Comparison of ENCODE assay signal across 19 cellular contexts in genomic region chr19:54458648-54459281, GRCh38. TPM values are rescaled to one million over a fixed set of nuclear protein-coding genes. Genes with fewer than 3 reads are reported as not detected.
A peak's percentile ranks its signal among the peaks of the same experiment; 100 is the strongest.
DNase-seq lines count a peak whose midpoint lies in the region; ATAC-seq, FAIRE-seq and TF ChIP-seq lines count a peak whose summit lies in the region.
"Had no signal": no experiment of that assay in that cellular context is flagged by ENCODE, and none has a peak within 500 bp of the region (broad histone marks: within the 10 kb centered on the region; RNA-seq: fewer than 3 reads in every experiment).

No MANE protein-coding gene starts in this region.

- ATAC-seq in GM12878 (no peak), HG03196 (IDR thresholded peaks at IDR 0.05; ENCODE audit: unreplicated experiment) (no peak), HG02885 (IDR thresholded peaks at IDR 0.05; ENCODE audit: poor library complexity, unreplicated experiment) (no peak)
- ATAC-seq: left ventricle myocardium superior had no signal

- no peak for TF ChIP-seq RAD21 in GM12878 (IDR thresholded peaks at IDR 0.05; ENCODE audit: insufficient read depth, low read depth, low read length)

- no peak overlapping the region for H3K4me3 ChIP-seq in BLaER1 treated with 17β-estradiol and CSF1 and Interleukin-3, amounts not matched to agents 10 nM and 100 nM
- no peak overlapping the region for H3K4me3 ChIP-seq in GM12878
- H3K4me3 ChIP-seq: suprapubic skin had no signal

- no peak for FAIRE-seq in GM12878 (lab: Jason Lieb, UNC)
- FAIRE-seq: D721Med, frontal cortex, GM12891, H1 had no signal

- intact Hi-C loops in GM12878 (cut with micrococcal nuclease; ENCODE audit: unreplicated experiment) = no loop called here

- TF ChIP-seq CTCF in GM12878 (IDR thresholded peaks at IDR 0.05 in 2 of 3, conservative IDR thresholded peaks at IDR 0.05 in 1 of 3; ENCODE audit: control insufficient read depth in 2 of 3, extremely low read depth in 1 of 3, insufficient read depth in 1 of 3, low read depth in 3 of 3, low read length in 3 of 3) (no peak), nephron (IDR thresholded peaks at IDR 0.05; ENCODE audit: unreplicated experiment in 3 of 3) (no peak)

- H3K4me1 Mint-ChIP-seq in nephron = peaks cover 24% of the 10 kb centered on the region

- no peaks in the 10 kb centered on the region for H3K9me3 ChIP-seq in BLaER1 treated with 17β-estradiol and CSF1 and Interleukin-3, amounts not matched to agents 10 nM and 100 nM (replicated peaks in 1 of 11)
- no peaks in the 10 kb centered on the region for H3K9me3 ChIP-seq in GM12878 (replicated peaks; ENCODE audit: control insufficient read depth, insufficient read depth, low read length)
- H3K9me3 ChIP-seq: suprapubic skin had no signal

- peaks cover 14% of the 10 kb centered on the region for H3K79me2 ChIP-seq in GM12878 (ENCODE audit: control insufficient read depth, insufficient read depth, low read length)

- peaks cover 81 to 87% (median 85%) of the 10 kb centered on the region in 11 experiments for H3K36me3 ChIP-seq in BLaER1 treated with 17β-estradiol and CSF1 and Interleukin-3, amounts not matched to agents 10 nM and 100 nM
- H3K36me3 ChIP-seq in GM12878 (ENCODE audit: control insufficient read depth in 2 of 2, insufficient read depth in 2 of 2, low read length in 1 of 2) = peaks cover 14 to 69% of the 10 kb centered on the region in 2 experiments

- BruUV-seq in GM12878 (replicated peaks; lab: Mats Ljungman, UMichigan) = no TSS peak

- RAD21 ChIA-PET in GM12878 (lab: Charles Lee; ENCODE audit: unreplicated experiment) = no interaction called here

- H3K27ac Mint-ChIP-seq in nephron = peak overlapping the region; percentile 45 to 58 (median 56)

- peaks cover 84 to 93% (median 87%) of the 10 kb centered on the region in 11 experiments for H4K20me1 ChIP-seq in BLaER1 treated with 17β-estradiol and CSF1 and Interleukin-3, amounts not matched to agents 10 nM and 100 nM
- H4K20me1 ChIP-seq in GM12878 (ENCODE audit: control insufficient read depth, insufficient read depth) = no peaks in the 10 kb centered on the region; the same call in 1 of the 2 replicates

- peaks cover 44 to 70% (median 55%) of the 10 kb centered on the region in 10 experiments for H3K4me1 ChIP-seq in BLaER1 treated with 17β-estradiol and CSF1 and Interleukin-3, amounts not matched to agents 10 nM and 100 nM
- H3K4me1 ChIP-seq in GM12878 (ENCODE audit: control insufficient read depth, insufficient read depth, low read length) = peaks cover 12% of the 10 kb centered on the region

- H3K9me3 Mint-ChIP-seq in nephron = no peaks in the 10 kb centered on the region

- POLR2A ChIA-PET in GM12878 (lab: Charles Lee) = no interaction called here

- H3K27me3 ChIP-seq in BLaER1 treated with 17β-estradiol and CSF1 and Interleukin-3, amounts not matched to agents 10 nM and 100 nM = no peaks in the 10 kb centered on the region
- H3K27me3 ChIP-seq in GM12878 (replicated peaks in 1 of 2; ENCODE audit: control insufficient read depth in 2 of 2, insufficient read depth in 2 of 2, low read length in 1 of 2) = no peaks in the 10 kb centered on the region
- H3K27me3 ChIP-seq: suprapubic skin had no signal

- SMC1A ChIA-PET in GM12878 (lab: Charles Lee; ENCODE audit: uncharacterized antibody, unreplicated experiment) = no interaction called here

- H3K4me3 Mint-ChIP-seq in nephron = peak overlapping the region; percentile 37 to 73 (median 57)

- no peak for TF ChIP-seq EP300 in GM12878 (IDR thresholded peaks at IDR 0.05; ENCODE audit: borderline replicate concordance in 1 of 2, control insufficient read depth in 1 of 2, low read depth in 2 of 2, low read length in 2 of 2)

- peak overlapping the region; percentile 22 to 70 (median 65); a peak in 19 of 22 replicates for H3K4me2 ChIP-seq in BLaER1 treated with 17β-estradiol and CSF1 and Interleukin-3, amounts not matched to agents 10 nM and 100 nM
- no peak overlapping the region for H3K4me2 ChIP-seq in GM12878 (ENCODE audit: control insufficient read depth, insufficient read depth)

- H2AFZ ChIP-seq in GM12878 (ENCODE audit: control insufficient read depth, low read depth, low read length) = no peak overlapping the region

- H3K27ac ChIP-seq in BLaER1 treated with 17β-estradiol and CSF1 and Interleukin-3, amounts not matched to agents 10 nM and 100 nM = peak overlapping the region in 1 of 11 experiments; percentile 2; a peak in 2 of 22 replicates
- no peak overlapping the region for H3K27ac ChIP-seq in GM12878 (ENCODE audit: control insufficient read depth, insufficient read depth)
- H3K27ac ChIP-seq: suprapubic skin had no signal

- H3K9ac ChIP-seq in BLaER1 treated with 17β-estradiol and CSF1 and Interleukin-3, amounts not matched to agents 10 nM and 100 nM = peak overlapping the region in 5 of 11 experiments; percentile 8 to 68 (median 57); a peak in 7 of 22 replicates
- H3K9ac ChIP-seq in GM12878 (ENCODE audit: control insufficient read depth, insufficient read depth, low read length) = no peak overlapping the region

- DNase-seq in H4 (ENCODE audit: low spot score) (peak; percentile 17), GM12878 (ENCODE audit: low read depth, low spot score) (no peak), NCI-H2107 treated with DMSO at 0.1 percent for 48 hours (lab: John Stamatoyannopoulos, UW; ENCODE audit: unreplicated experiment) (no peak), KBM-7 (no peak)
- DNase-seq: central memory CD4-positive, alpha-beta T cell; left ventricle myocardium superior; NCI-H2171 treated with DMSO at 0.1 percent for 48 hours; stimulated activated CD4-positive, alpha-beta T cell treated with anti-CD3 and anti-CD28 coated beads, Interleukin-2, amount 100 ng/mL, for 24 hours had no signal

- no peaks in the 10 kb centered on the region for H3K27me3 Mint-ChIP-seq in nephron (ENCODE audit: low read depth)

- 89% methylated on average over 11 of the region's 11 CpGs for WGBS in GM12878 (ENCODE audit: insufficient coverage, insufficient replicate concordance, low lambda C conversion rate, missing lambda C conversion rate)

- CTCF ChIA-PET in GM12878 (lab: Yijun Ruan, JAX) = no interaction called here

- peaks cover 45% of the 10 kb centered on the region for H3K36me3 Mint-ChIP-seq in nephron (ENCODE audit: low read depth)

- in situ Hi-C loops in GM12878 (cut with MboI) = no loop called here
- in situ Hi-C loops in KBM-7 (cut with MboI; ENCODE audit: low pct_unique_long_range_greater_than_20kb, low sequenced_read_pairs) = no loop called here

- TF ChIP-seq POLR2A in GM12878 (IDR thresholded peaks at IDR 0.05; ENCODE audit: low read depth, low read length) = peak; percentile 43; the same call in 1 of the 2 replicates

RNA-seq across cellular contexts. Expression of gene LENG9, which starts 4.8 kb away (rescaled TPM):
- total RNA-seq in H4 (2014; rRNA removed; shearing (Covaris generic)) = 0.33 and 0.64 TPM in 2 replicates
- total RNA-seq in GM12878 (2013; cell fraction: nucleolus; rRNA removed) = 3.4 and 4.5 TPM in 2 replicates
- total RNA-seq in GM12878 (2014; rRNA removed) (2.9 and 4.0 TPM in 2 replicates), GM12878 (2014; rRNA removed; fragmentation: Illumina TruSeq; extraction: Trizol) (0.76 and 0.78 TPM in 2 replicates), GM12878 (2021) (2.5 and 3.5 TPM in 2 replicates)
- polyA plus RNA-seq in GM12878 (2011; ENCODE audit: low read depth) = 0.26 TPM
- polyA plus RNA-seq in GM12878 (2011; rRNA removed) (0.09 and 0.20 TPM in 2 replicates), GM12878 (2014; fragmentation: Illumina TruSeq; extraction: Trizol) (0.11 and 0.46 TPM in 2 replicates), GM12878 (2014; fragmentation: Nextera tagmentation; extraction: Ambion mirVana) (1 to 10 TPM in 1 of 2 experiments, under 1 TPM in 1; 0.18 to 1.7 TPM), GM12878 (2014; rRNA removed) (2.1 and 2.7 TPM in 2 replicates), GM12878 (2016; fragmentation: Nextera tagmentation; extraction: Ambion mirVana) (under 1 TPM in 1 of 2 experiments, not detected in 1; 0.09 TPM)
- polyA plus RNA-seq in GM12878 (2011; cell fraction: cytosol; rRNA removed) = 0.27 and 0.55 TPM in 2 replicates
- 0.67 and 0.78 TPM in 2 replicates for polyA plus RNA-seq in GM12878 (2011; cell fraction: nucleus; rRNA removed)
- 1.1 and 1.8 TPM in 2 replicates for polyA plus RNA-seq in GM12878 (2012)
- polyA minus RNA-seq in GM12878 (2011; rRNA and poly(A)+ RNA removed) = 0.22 and 1.8 TPM in 2 replicates
- 1.2 and 1.7 TPM in 2 replicates for polyA minus RNA-seq in GM12878 (2011; cell fraction: cytosol; rRNA and poly(A)+ RNA removed)
- polyA minus RNA-seq in GM12878 (2011; cell fraction: nucleus; rRNA and poly(A)+ RNA removed) = 2.8 and 3.3 TPM in 2 replicates

RNA-seq across cellular contexts. Expression of gene LENG8, which starts 9.8 kb away (rescaled TPM):
- 4.3 and 4.6 TPM in 2 replicates for total RNA-seq in H4 (2014; rRNA removed; shearing (Covaris generic))
- 745 and 840 TPM in 2 replicates for total RNA-seq in GM12878 (2013; cell fraction: nucleolus; rRNA removed)
- total RNA-seq in GM12878 (2014; rRNA removed) (21.7 and 26.3 TPM in 2 replicates), GM12878 (2014; rRNA removed; fragmentation: Illumina TruSeq; extraction: Trizol) (11.3 and 11.5 TPM in 2 replicates), GM12878 (2021) (119 and 145 TPM in 2 replicates)
- polyA plus RNA-seq in GM12878 (2011; ENCODE audit: low read depth) = 107 TPM
- polyA plus RNA-seq in GM12878 (2011; rRNA removed) (16.2 and 36.4 TPM in 2 replicates), GM12878 (2014; fragmentation: Illumina TruSeq; extraction: Trizol) (14.8 and 32.4 TPM in 2 replicates), GM12878 (2014; fragmentation: Nextera tagmentation; extraction: Ambion mirVana) (1 to 10 TPM; 2.3 to 2.5 TPM), GM12878 (2014; rRNA removed) (143 and 168 TPM in 2 replicates), GM12878 (2016; fragmentation: Nextera tagmentation; extraction: Ambion mirVana) (10 to 100 TPM; 46.0 to 51.4 TPM)
- 67.6 and 93.3 TPM in 2 replicates for polyA plus RNA-seq in GM12878 (2011; cell fraction: cytosol; rRNA removed)
- polyA plus RNA-seq in GM12878 (2011; cell fraction: nucleus; rRNA removed) = 848 and 1,111 TPM in 2 replicates
- 140 and 142 TPM in 2 replicates for polyA plus RNA-seq in GM12878 (2012)
- 30.6 and 63.8 TPM in 2 replicates for polyA minus RNA-seq in GM12878 (2011; rRNA and poly(A)+ RNA removed)
- polyA minus RNA-seq in GM12878 (2011; cell fraction: cytosol; rRNA and poly(A)+ RNA removed) = 25.0 and 27.4 TPM in 2 replicates
- 96.6 and 120 TPM in 2 replicates for polyA minus RNA-seq in GM12878 (2011; cell fraction: nucleus; rRNA and poly(A)+ RNA removed)

RNA-seq across cellular contexts. Expression of gene CDC42EP5, which starts 14.3 kb away (rescaled TPM):
- 5.1 and 7.0 TPM in 2 replicates for total RNA-seq in H4 (2014; rRNA removed; shearing (Covaris generic))
- total RNA-seq in GM12878 (2013; cell fraction: nucleolus; rRNA removed) = 3.9 and 7.3 TPM in 2 replicates
- total RNA-seq in GM12878 (2014; rRNA removed) (1.3 and 1.8 TPM in 2 replicates), GM12878 (2014; rRNA removed; fragmentation: Illumina TruSeq; extraction: Trizol) (1.2 TPM in 1 of 2 replicates, not detected in the other), GM12878 (2021) (1.4 and 1.5 TPM in 2 replicates)
- polyA plus RNA-seq in GM12878 (2011; ENCODE audit: low read depth) = not detected
- polyA plus RNA-seq in GM12878 (2011; rRNA removed) (0.40 and 0.42 TPM in 2 replicates), GM12878 (2014; fragmentation: Illumina TruSeq; extraction: Trizol) (not detected in 2 replicates), GM12878 (2014; fragmentation: Nextera tagmentation; extraction: Ambion mirVana) (not detected), GM12878 (2014; rRNA removed) (1.1 and 1.4 TPM in 2 replicates), GM12878 (2016; fragmentation: Nextera tagmentation; extraction: Ambion mirVana) (not detected)
- 0.81 and 1.2 TPM in 2 replicates for polyA plus RNA-seq in GM12878 (2011; cell fraction: cytosol; rRNA removed)
- polyA plus RNA-seq in GM12878 (2011; cell fraction: nucleus; rRNA removed) = 0.23 and 0.99 TPM in 2 replicates
- polyA plus RNA-seq in GM12878 (2012) = 0.49 and 0.79 TPM in 2 replicates
- polyA minus RNA-seq in GM12878 (2011; rRNA and poly(A)+ RNA removed) = not detected in 2 replicates
- not detected in 2 replicates for polyA minus RNA-seq in GM12878 (2011; cell fraction: cytosol; rRNA and poly(A)+ RNA removed)
- not detected in 2 replicates for polyA minus RNA-seq in GM12878 (2011; cell fraction: nucleus; rRNA and poly(A)+ RNA removed)
- total RNA-seq: T-helper 1 cell treated with Interleukin-12 subunit alpha and Interleukin-12 subunit beta and Interleukin-4 antibody, amounts not matched to agents 30 ng/mL and 1 ng/mL, for 36 hours had no signal

RNA-seq across cellular contexts. Expression of gene TTYH1, which starts 43.5 kb away (rescaled TPM):
- total RNA-seq in H4 (2014; rRNA removed; shearing (Covaris generic)) = not detected in 2 replicates
- 0.31 and 0.81 TPM in 2 replicates for total RNA-seq in GM12878 (2013; cell fraction: nucleolus; rRNA removed)
- 0.27 TPM in 1 of 2 replicates, not detected in the other for total RNA-seq in GM12878 (2014; rRNA removed)
- total RNA-seq in GM12878 (2014; rRNA removed; fragmentation: Illumina TruSeq; extraction: Trizol) = 0.09 TPM in 1 of 2 replicates, not detected in the other
- total RNA-seq in GM12878 (2021) = 0.32 and 0.36 TPM in 2 replicates
- polyA plus RNA-seq in GM12878 (2011; ENCODE audit: low read depth) = 0.16 TPM
- not detected in 2 replicates for polyA plus RNA-seq in GM12878 (2011; rRNA removed)
- polyA plus RNA-seq in GM12878 (2011; cell fraction: cytosol; rRNA removed) = 0.08 TPM in 1 of 2 replicates, not detected in the other
- polyA plus RNA-seq in GM12878 (2011; cell fraction: nucleus; rRNA removed) = 0.23 and 0.31 TPM in 2 replicates
- polyA plus RNA-seq in GM12878 (2012) = 0.36 and 0.76 TPM in 2 replicates
- polyA plus RNA-seq in GM12878 (2014; fragmentation: Illumina TruSeq; extraction: Trizol) = 0.01 TPM in 1 of 2 replicates, not detected in the other
- under 1 TPM in 1 of 2 experiments, not detected in 1; 0.05 TPM for polyA plus RNA-seq in GM12878 (2014; fragmentation: Nextera tagmentation; extraction: Ambion mirVana)
- polyA plus RNA-seq in GM12878 (2014; rRNA removed) = 0.08 TPM in 1 of 2 replicates, not detected in the other
- polyA plus RNA-seq in GM12878 (2016; fragmentation: Nextera tagmentation; extraction: Ambion mirVana) = under 1 TPM; 0.16 to 0.26 TPM
- not detected in 2 replicates for polyA minus RNA-seq in GM12878 (2011; rRNA and poly(A)+ RNA removed)
- polyA minus RNA-seq in GM12878 (2011; cell fraction: cytosol; rRNA and poly(A)+ RNA removed) = not detected in 2 replicates
- not detected in 2 replicates for polyA minus RNA-seq in GM12878 (2011; cell fraction: nucleus; rRNA and poly(A)+ RNA removed)

RNA-seq across cellular contexts. Expression of gene LAIR2, which starts 43.9 kb away (rescaled TPM):
- total RNA-seq in H4 (2014; rRNA removed; shearing (Covaris generic)) = not detected in 2 replicates
- not detected in 2 replicates for total RNA-seq in GM12878 (2013; cell fraction: nucleolus; rRNA removed)
- total RNA-seq in GM12878 (2014; rRNA removed) (not detected in 2 replicates), GM12878 (2014; rRNA removed; fragmentation: Illumina TruSeq; extraction: Trizol) (not detected in 2 replicates), GM12878 (2021) (not detected in 2 replicates)
- polyA plus RNA-seq in GM12878 (2011; ENCODE audit: low read depth) = not detected
- polyA plus RNA-seq in GM12878 (2011; rRNA removed) (0.26 TPM in 1 of 2 replicates, not detected in the other), GM12878 (2014; fragmentation: Illumina TruSeq; extraction: Trizol) (not detected in 2 replicates), GM12878 (2014; fragmentation: Nextera tagmentation; extraction: Ambion mirVana) (not detected), GM12878 (2014; rRNA removed) (not detected in 2 replicates), GM12878 (2016; fragmentation: Nextera tagmentation; extraction: Ambion mirVana) (not detected)
- polyA plus RNA-seq in GM12878 (2011; cell fraction: cytosol; rRNA removed) = 0.27 and 0.40 TPM in 2 replicates
- polyA plus RNA-seq in GM12878 (2011; cell fraction: nucleus; rRNA removed) = 0.54 TPM in 1 of 2 replicates, not detected in the other
- polyA plus RNA-seq in GM12878 (2012) = 0.18 TPM in 1 of 2 replicates, not detected in the other
- polyA minus RNA-seq in GM12878 (2011; rRNA and poly(A)+ RNA removed) = not detected in 2 replicates
- polyA minus RNA-seq in GM12878 (2011; cell fraction: cytosol; rRNA and poly(A)+ RNA removed) = not detected in 2 replicates
- not detected in 2 replicates for polyA minus RNA-seq in GM12878 (2011; cell fraction: nucleus; rRNA and poly(A)+ RNA removed)
- total RNA-seq: G401, H1, left ventricle myocardium superior, suprapubic skin had no signal
- polyA plus RNA-seq: H1 had no signal
